8 cellular contexts compared by ENCODE assay signal in the genomic region with DNA sequence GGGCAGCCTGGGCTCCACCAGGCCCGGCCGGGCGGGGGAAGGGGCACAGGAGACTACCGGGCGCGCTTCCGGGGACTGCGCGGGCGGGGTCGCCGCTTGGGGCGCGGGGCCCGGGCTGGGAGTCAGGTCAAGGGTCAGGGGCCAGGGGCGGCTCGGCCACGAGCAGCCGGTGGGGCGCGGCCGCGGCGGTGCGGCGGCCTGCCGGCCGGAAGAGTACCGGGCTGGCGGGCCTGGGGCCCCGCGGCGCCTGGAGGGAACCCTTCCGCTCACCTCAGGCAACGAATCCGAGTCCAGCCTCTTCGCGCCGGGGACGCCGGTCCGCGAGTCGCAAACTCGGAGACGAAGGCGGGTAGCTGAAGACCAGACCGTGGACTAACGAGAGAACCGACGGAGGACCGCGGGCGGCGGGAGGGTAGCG. TPM values are rescaled to one million over a fixed set of nuclear protein-coding genes. Genes with fewer than 3 reads are reported as not detected.
DNase-seq lines count a peak whose midpoint lies in the region; ATAC-seq, FAIRE-seq and TF ChIP-seq lines count a peak whose summit lies in the region.

No MANE protein-coding gene starts in this region.

- peak; percentile 4; the same call in 1 of the 2 replicates for TF ChIP-seq POLR2A in A549 (IDR thresholded peaks at IDR 0.05; ENCODE audit: low read length)

- TF ChIP-seq RAD21 in A549 (conservative IDR thresholded peaks at IDR 0.05 in 1 of 2, IDR thresholded peaks at IDR 0.05 in 1 of 2): no peak

- no peak for FAIRE-seq in A549 (lab: Jason Lieb, UNC)

- no peak for TF ChIP-seq EP300 in A549 (IDR thresholded peaks at IDR 0.05)

- DNase-seq in A549 (ENCODE audit: low read depth in 1 of 2, low spot score in 1 of 2): no peak
- DNase-seq in stimulated activated naive CD4-positive, alpha-beta T cell treated with Interleukin-2 at 50 U/mL for 16 hours (lab: John Stamatoyannopoulos, UW): peak; percentile 53
- DNase-seq in kidney glomerular epithelial cell (lab: John Stamatoyannopoulos, UW): no peak

- H3K4me1 ChIP-seq in A549 (peaks cover 43% of the 10 kb centered on the region), duodenal mucosa (ENCODE audit: control insufficient read depth in 1 of 2, insufficient read depth in 2 of 2, low read length in 2 of 2) (peaks cover 34 to 51% of the 10 kb centered on the region in 2 donors), mesodermal cell (ENCODE audit: control insufficient read depth, insufficient read depth, low read length, poor library complexity, severe bottlenecking) (peaks cover 14% of the 10 kb centered on the region)

- H3K9me3 ChIP-seq in A549 (no peaks in the 10 kb centered on the region), duodenal mucosa (ENCODE audit: control insufficient read depth in 1 of 2, low read length in 2 of 2) (no peaks in the 10 kb centered on the region), mesodermal cell (ENCODE audit: control insufficient read depth, low read length) (no peaks in the 10 kb centered on the region)

- H3K4me3 ChIP-seq in A549 (peak overlapping the region; percentile 98), WI38 (ENCODE audit: low read depth, low read length) (peak overlapping the region; percentile 67), duodenal mucosa (ENCODE audit: low read depth in 1 of 2, low read length in 2 of 2) (peak overlapping the region; percentile 76 to 84), mesodermal cell (ENCODE audit: extremely low read depth, insufficient read depth, low read length, poor library complexity, severe bottlenecking) (peak overlapping the region; percentile 66)

- POLR2A ChIA-PET in A549 (lab: Yijun Ruan, JAX): interaction anchor here (0.7 to 1.5 kb wide), 10 partner anchors 10 to 318 kb away, joined by 3 to 17 read pairs (median 4); partner anchors contain the start of genes DAG1, GPX1, LAMB2 and NICN1

- peak overlapping the region; percentile 87 for H3K4me2 ChIP-seq in A549

- H3K36me3 ChIP-seq in duodenal mucosa (ENCODE audit: control insufficient read depth in 1 of 2, insufficient read depth in 2 of 2, low read length in 2 of 2): peaks cover 7 to 19% of the 10 kb centered on the region in 2 donors
- peaks cover 30% of the 10 kb centered on the region for H3K36me3 ChIP-seq in mesodermal cell (ENCODE audit: control insufficient read depth, insufficient read depth, low read length)

- ATAC-seq in A549: peak; percentile 30 to 60
- ATAC-seq in GM19025 (IDR thresholded peaks at IDR 0.05; ENCODE audit: low read depth, unreplicated experiment): peak; percentile 27
- peak; percentile 23 for ATAC-seq in HG03196 (IDR thresholded peaks at IDR 0.05; ENCODE audit: unreplicated experiment)

- H3K9ac ChIP-seq in duodenal mucosa (ENCODE audit: low read depth in 1 of 2, low read length in 2 of 2): peak overlapping the region; percentile 69 to 81

- WGBS in A549 (ENCODE audit: missing lambda C conversion rate): no CpG with 5 or more reads among the region's 56 CpGs
- WGBS in mesodermal cell (ENCODE audit: insufficient coverage in 2 of 2), 2 experiments: 0 to 1% methylated on average over 37 to 56 of the region's 56 CpGs

- no peaks in the 10 kb centered on the region for H3K27me3 ChIP-seq in duodenal mucosa (ENCODE audit: control insufficient read depth in 1 of 2, insufficient read depth in 2 of 2, low read length in 2 of 2)

- TF ChIP-seq CTCF in A549 (IDR thresholded peaks at IDR 0.05) (no peak), WI38 (IDR thresholded peaks at IDR 0.05; ENCODE audit: low read depth, low read length) (no peak)

- H3K27ac ChIP-seq in A549 (peak overlapping the region; percentile 98 to 99), duodenal mucosa (ENCODE audit: low read depth, low read length) (peak overlapping the region; percentile 98), mesodermal cell (ENCODE audit: low read depth, low read length, severe bottlenecking) (peak overlapping the region; percentile 95)

- CTCF ChIA-PET in A549 (lab: Yijun Ruan, JAX): interaction anchor here (0.5 to 0.6 kb wide), 2 partner anchors 19 to 152 kb away, joined by 3 read pairs; no protein-coding TSS in a partner anchor

TF ChIP-seq in A549, 52 proteins besides CTCF, POLR2A, EP300 and RAD21:
- peak in 1 of 2 experiments; percentile 71; a peak in 1 of 5 replicates for TF ChIP-seq JUN (IDR thresholded peaks at IDR 0.05)
- TF ChIP-seq KDM1A (IDR thresholded peaks at IDR 0.05; ENCODE audit: low read depth): no peak

RNA-seq across cellular contexts. Expression of gene RHOA, which starts 0.2 kb away (rescaled TPM):
- polyA plus RNA-seq in A549 (2011; rRNA removed) (332 and 343 TPM in 2 replicates), A549 (2017; fragmentation: RNase III; extraction: RNeasy Plus Mini Kit Qiagen cat#74134 plus additional on column Dnase treatment) (549 to 596 TPM (median 587 TPM) in 3 replicates)
- 310 and 372 TPM in 2 replicates for polyA plus RNA-seq in A549 (2012; cell fraction: cytosol; rRNA removed)
- 227 and 266 TPM in 2 replicates for polyA plus RNA-seq in A549 (2012; cell fraction: nucleus; rRNA removed)
- 381 and 409 TPM in 2 replicates for polyA minus RNA-seq in A549 (2011; rRNA and poly(A)+ RNA removed)
- 591 TPM for polyA plus RNA-seq in mesodermal cell (2013, experiment 1 of 2)
- polyA plus RNA-seq in mesodermal cell (2013, experiment 2 of 2): 531 TPM

RNA-seq across cellular contexts. Expression of gene TCTA, which starts 0.7 kb away (rescaled TPM):
- polyA plus RNA-seq in A549 (2011; rRNA removed): 14.8 and 19.9 TPM in 2 replicates
- polyA plus RNA-seq in A549 (2012; cell fraction: cytosol; rRNA removed): 18.3 and 25.8 TPM in 2 replicates
- polyA plus RNA-seq in A549 (2012; cell fraction: nucleus; rRNA removed): 6.0 and 9.5 TPM in 2 replicates
- polyA plus RNA-seq in A549 (2017; fragmentation: RNase III; extraction: RNeasy Plus Mini Kit Qiagen cat#74134 plus additional on column Dnase treatment): 14.6 to 17.0 TPM (median 15.6 TPM) in 3 replicates
- 15.2 and 19.4 TPM in 2 replicates for polyA minus RNA-seq in A549 (2011; rRNA and poly(A)+ RNA removed)
- 8.6 TPM for polyA plus RNA-seq in mesodermal cell (2013, experiment 1 of 2)
- 9.0 TPM for polyA plus RNA-seq in mesodermal cell (2013, experiment 2 of 2)

RNA-seq across cellular contexts. Expression of gene AMT, which starts 10.7 kb away (rescaled TPM):
- polyA plus RNA-seq in A549 (2011; rRNA removed): 1.4 and 3.4 TPM in 2 replicates
- polyA plus RNA-seq in A549 (2012; cell fraction: cytosol; rRNA removed): 0.49 and 0.57 TPM in 2 replicates
- 6.7 and 10.3 TPM in 2 replicates for polyA plus RNA-seq in A549 (2012; cell fraction: nucleus; rRNA removed)
- 0.49 to 0.83 TPM (median 0.70 TPM) in 3 replicates for polyA plus RNA-seq in A549 (2017; fragmentation: RNase III; extraction: RNeasy Plus Mini Kit Qiagen cat#74134 plus additional on column Dnase treatment)
- polyA minus RNA-seq in A549 (2011; rRNA and poly(A)+ RNA removed): 0.91 TPM in 1 of 2 replicates, not detected in the other
- polyA plus RNA-seq in mesodermal cell (2013, experiment 1 of 2): 15.9 TPM
- polyA plus RNA-seq in mesodermal cell (2013, experiment 2 of 2): 18.6 TPM

RNA-seq across cellular contexts. Expression of gene NICN1, which starts 17.6 kb away (rescaled TPM):
- polyA plus RNA-seq in A549 (2011; rRNA removed): 9.9 and 12.8 TPM in 2 replicates
- 7.0 and 10.7 TPM in 2 replicates for polyA plus RNA-seq in A549 (2012; cell fraction: cytosol; rRNA removed)
- 32.1 and 47.5 TPM in 2 replicates for polyA plus RNA-seq in A549 (2012; cell fraction: nucleus; rRNA removed)
- 10.0 to 11.2 TPM (median 10.7 TPM) in 3 replicates for polyA plus RNA-seq in A549 (2017; fragmentation: RNase III; extraction: RNeasy Plus Mini Kit Qiagen cat#74134 plus additional on column Dnase treatment)
- polyA minus RNA-seq in A549 (2011; rRNA and poly(A)+ RNA removed): 27.8 and 30.0 TPM in 2 replicates
- 18.2 TPM for polyA plus RNA-seq in mesodermal cell (2013, experiment 1 of 2)
- polyA plus RNA-seq in mesodermal cell (2013, experiment 2 of 2): 23.0 TPM

RNA-seq across cellular contexts. Expression of gene GPX1, which starts 53.4 kb away (rescaled TPM):
- polyA plus RNA-seq in A549 (2011; rRNA removed) (150 and 157 TPM in 2 replicates), A549 (2017; fragmentation: RNase III; extraction: RNeasy Plus Mini Kit Qiagen cat#74134 plus additional on column Dnase treatment) (247 to 301 TPM (median 271 TPM) in 3 replicates)
- 490 and 493 TPM in 2 replicates for polyA plus RNA-seq in A549 (2012; cell fraction: cytosol; rRNA removed)
- 305 and 341 TPM in 2 replicates for polyA plus RNA-seq in A549 (2012; cell fraction: nucleus; rRNA removed)
- polyA minus RNA-seq in A549 (2011; rRNA and poly(A)+ RNA removed): 28.9 and 37.2 TPM in 2 replicates
- 225 TPM for polyA plus RNA-seq in mesodermal cell (2013, experiment 1 of 2)
- polyA plus RNA-seq in mesodermal cell (2013, experiment 2 of 2): 168 TPM
